Comparison of ENCODE assay signal across 21 cellular contexts in the genomic region with DNA sequence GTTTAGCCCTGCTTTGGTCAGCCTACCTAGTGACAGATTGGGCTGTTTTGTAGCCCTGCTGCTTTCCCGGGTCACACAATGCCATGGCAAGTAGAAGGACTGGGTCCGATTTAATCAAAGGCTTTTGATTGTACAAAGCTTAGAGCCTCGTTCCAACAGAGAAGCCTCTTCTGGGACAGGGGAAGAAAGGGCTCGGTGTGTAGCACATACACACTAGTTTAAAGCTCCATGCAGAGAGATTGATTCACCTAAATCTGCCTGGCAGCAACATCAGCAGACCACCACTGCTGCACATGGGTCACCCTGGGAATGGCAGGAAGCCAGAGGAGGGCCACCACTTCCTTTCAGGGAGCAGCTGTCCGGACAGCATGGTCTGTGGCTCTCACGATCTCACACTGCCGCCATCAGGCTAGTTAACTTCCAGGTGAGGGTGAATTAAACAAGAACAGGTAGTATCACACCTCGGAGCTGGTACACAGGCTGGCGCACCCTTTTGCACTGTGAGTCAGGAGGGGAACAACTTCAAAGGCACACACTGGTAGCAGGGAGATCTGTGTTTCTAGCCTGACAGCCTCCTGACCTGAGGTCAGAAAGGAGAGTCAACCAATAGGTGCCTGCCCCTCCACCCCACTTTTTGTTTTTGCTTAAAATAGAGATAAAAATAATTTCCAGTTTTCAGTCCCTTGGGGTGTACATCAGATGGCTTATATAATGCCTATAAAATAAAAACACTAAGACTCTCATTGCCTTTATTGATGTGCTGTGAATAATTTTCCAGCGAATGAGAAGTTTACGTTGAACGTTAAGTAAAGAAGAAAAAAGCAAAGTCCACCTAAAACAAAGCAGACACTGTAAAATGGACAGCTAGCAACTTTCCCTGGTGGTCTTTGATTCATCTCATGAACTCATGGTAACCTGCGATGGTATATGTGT.
DNase-seq lines count a peak whose midpoint lies in the region; ATAC-seq, FAIRE-seq and TF ChIP-seq lines count a peak whose summit lies in the region.
"Had no signal": no experiment of that assay in that cellular context is flagged by ENCODE, and none has a peak within 500 bp of the region (broad histone marks: within the 10 kb centered on the region; RNA-seq: fewer than 3 reads in every experiment).

No MANE protein-coding gene starts in this region.

- intact Hi-C loops in left lung (cut with DNase I) = no loop called here
- intact Hi-C loops in activated T-helper 2 cell treated with anti-CD3 and anti-CD28 coated beads, Interferon-gamma antibody, Interleukin-2, Interleukin-4, amounts not matched to agents 10 μg/mL and 5 μg/mL and 100 μg/mL, durations not matched to agents 14 hours and 24 hours and 36 hours (cut with micrococcal nuclease) = no loop called here

- H3K9me3 ChIP-seq in SK-N-SH (no peaks in the 10 kb centered on the region), astrocyte (ENCODE audit: insufficient read depth, low read depth, low read length) (no peaks in the 10 kb centered on the region), left lung (no peaks in the 10 kb centered on the region)
- H3K9me3 ChIP-seq: esophagus muscularis mucosa, neutrophil, thoracic aorta had no signal

- no peak for TF ChIP-seq RAD21 in SK-N-SH (IDR thresholded peaks at IDR 0.05; ENCODE audit: low read length)

- DNase-seq in SK-N-SH (peak; percentile 27), LoVo (ENCODE audit: low spot score) (peak; percentile 6), astrocyte (ENCODE audit: low read depth) (no peak), retina (peak; percentile 45), left lung (no peak)
- no peak for DNase-seq in activated T-helper 2 cell treated with anti-CD3 and anti-CD28 coated beads, Interferon-gamma antibody, Interleukin-2, Interleukin-4, amounts not matched to agents 10 μg/mL and 5 μg/mL and 100 μg/mL, durations not matched to agents 14 hours and 24 hours and 36 hours (ENCODE audit: low spot score)
- DNase-seq: activated gamma-delta T cell treated with Interleukin-2 at 50 U/mL for 16 hours; amygdala; CD4-positive, alpha-beta T cell; DND-41; GM23248; NCI-H1417; NCI-H774; stimulated activated CD4-positive, alpha-beta T cell treated with anti-CD3 and anti-CD28 coated beads, Interleukin-15, amount 100 ng/mL, for 24 hours had no signal

- H3K4me2 ChIP-seq in SK-N-SH (no peak overlapping the region), astrocyte (ENCODE audit: low read length) (peak overlapping the region; percentile 12)

- H3K9ac ChIP-seq in SK-N-SH (no peak overlapping the region), astrocyte (ENCODE audit: low read length) (no peak overlapping the region)
- H3K9ac ChIP-seq: GM23248 had no signal

- ATAC-seq in SK-N-SH treated with all-trans-retinoic acid at 6 μM for 48 hours (no peak), GM19467 (IDR thresholded peaks at IDR 0.05; ENCODE audit: unreplicated experiment) (no peak), left lung (no peak)
- ATAC-seq: left lobe of liver had no signal

- H3K36me3 ChIP-seq in SK-N-SH (replicated peaks in 1 of 2; ENCODE audit: control insufficient read depth in 1 of 2, insufficient read depth in 2 of 2, low read length in 1 of 2) (no peaks in the 10 kb centered on the region), astrocyte (ENCODE audit: insufficient read depth, low read length) (no peaks in the 10 kb centered on the region), left lung (no peaks in the 10 kb centered on the region)
- H3K36me3 ChIP-seq: esophagus muscularis mucosa, neutrophil, thoracic aorta had no signal

- H3K4me1 ChIP-seq in SK-N-SH (ENCODE audit: control insufficient read depth in 1 of 2, insufficient read depth in 2 of 2, low read depth in 1 of 2, low read length in 1 of 2) = peaks cover 0 to 7% of the 10 kb centered on the region in 2 experiments; a peak in 1 of 4 replicates
- no peaks in the 10 kb centered on the region for H3K4me1 ChIP-seq in astrocyte (ENCODE audit: insufficient read depth, low read length)
- no peaks in the 10 kb centered on the region for H3K4me1 ChIP-seq in left lung
- H3K4me1 ChIP-seq: esophagus muscularis mucosa had no signal

- no peak for TF ChIP-seq EP300 in SK-N-SH (IDR thresholded peaks at IDR 0.05; ENCODE audit: borderline replicate concordance in 1 of 2, low read depth in 1 of 2, low read length in 1 of 2)

- POLR2A ChIA-PET in SK-N-SH (lab: Yijun Ruan, JAX) = interaction anchor here (1.5 kb wide), 1 partner anchor 14 kb away, joined by 3 read pairs; no protein-coding TSS in a partner anchor

- H2AFZ ChIP-seq in SK-N-SH (ENCODE audit: low read depth) (no peak overlapping the region), astrocyte (ENCODE audit: low read depth, low read length) (no peak overlapping the region)
- H2AFZ ChIP-seq: GM23248 had no signal

- H3F3A ChIP-seq in SK-N-SH (replicated peaks; ENCODE audit: insufficient read depth) = no peaks in the 10 kb centered on the region

- no peak overlapping the region for H3K4me3 ChIP-seq in SK-N-SH (ENCODE audit: low read depth in 2 of 2, low read length in 1 of 2)
- no peak overlapping the region for H3K4me3 ChIP-seq in astrocyte (ENCODE audit: insufficient read depth, low read depth, low read length)
- no peak overlapping the region for H3K4me3 ChIP-seq in left lung
- H3K4me3 ChIP-seq: esophagus muscularis mucosa, GM23248, thoracic aorta had no signal

- H3K27ac ChIP-seq in SK-N-SH (ENCODE audit: low read depth in 2 of 2, low read length in 1 of 2) = no peak overlapping the region
- H3K27ac ChIP-seq in astrocyte (ENCODE audit: low read depth, low read length) = no peak overlapping the region
- no peak overlapping the region for H3K27ac ChIP-seq in left lung
- H3K27ac ChIP-seq: esophagus muscularis mucosa, GM23248, neutrophil, RWPE1, thoracic aorta had no signal

- H4K20me1 ChIP-seq in SK-N-SH (ENCODE audit: insufficient read depth) = no peaks in the 10 kb centered on the region
- no peaks in the 10 kb centered on the region for H4K20me1 ChIP-seq in astrocyte (ENCODE audit: insufficient read depth, low read length)

- no peak overlapping the region for H3K4me3 Mint-ChIP-seq in astrocyte (ENCODE audit: unreplicated experiment)
- H3K4me3 Mint-ChIP-seq in activated T-helper 2 cell treated with anti-CD3 and anti-CD28 coated beads, Interferon-gamma antibody, Interleukin-2, Interleukin-4, amounts not matched to agents 10 μg/mL and 5 μg/mL and 100 μg/mL, durations not matched to agents 14 hours and 24 hours and 36 hours (ENCODE audit: low read depth) = no peak overlapping the region
- H3K4me3 Mint-ChIP-seq: CD4-positive, alpha-beta T cell had no signal

- no peaks in the 10 kb centered on the region for H3K36me3 Mint-ChIP-seq in astrocyte (ENCODE audit: low read depth, unreplicated experiment)
- H3K36me3 Mint-ChIP-seq in activated T-helper 2 cell treated with anti-CD3 and anti-CD28 coated beads, Interferon-gamma antibody, Interleukin-2, Interleukin-4, amounts not matched to agents 10 μg/mL and 5 μg/mL and 100 μg/mL, durations not matched to agents 14 hours and 24 hours and 36 hours (ENCODE audit: low read depth) = no peaks in the 10 kb centered on the region

- H3K9me3 Mint-ChIP-seq in astrocyte (ENCODE audit: unreplicated experiment) = no peaks in the 10 kb centered on the region
- H3K9me3 Mint-ChIP-seq in activated T-helper 2 cell treated with anti-CD3 and anti-CD28 coated beads, Interferon-gamma antibody, Interleukin-2, Interleukin-4, amounts not matched to agents 10 μg/mL and 5 μg/mL and 100 μg/mL, durations not matched to agents 14 hours and 24 hours and 36 hours = no peaks in the 10 kb centered on the region
- H3K9me3 Mint-ChIP-seq: CD4-positive, alpha-beta T cell had no signal

- H3K27me3 ChIP-seq in SK-N-SH (ENCODE audit: insufficient read depth) = no peaks in the 10 kb centered on the region; the same call in 1 of the 2 replicates
- peaks cover 4% of the 10 kb centered on the region for H3K27me3 ChIP-seq in astrocyte (ENCODE audit: insufficient read depth, low read length)
- H3K27me3 ChIP-seq in left lung = no peaks in the 10 kb centered on the region

- H3K27me3 Mint-ChIP-seq in astrocyte (ENCODE audit: low read depth, unreplicated experiment) = peaks cover 6% of the 10 kb centered on the region
- peaks cover 8% of the 10 kb centered on the region for H3K27me3 Mint-ChIP-seq in activated T-helper 2 cell treated with anti-CD3 and anti-CD28 coated beads, Interferon-gamma antibody, Interleukin-2, Interleukin-4, amounts not matched to agents 10 μg/mL and 5 μg/mL and 100 μg/mL, durations not matched to agents 14 hours and 24 hours and 36 hours (ENCODE audit: low read depth)

- H3K79me2 ChIP-seq in SK-N-SH (ENCODE audit: insufficient read depth) (no peaks in the 10 kb centered on the region), astrocyte (ENCODE audit: insufficient read depth, low read length) (no peaks in the 10 kb centered on the region)

- FAIRE-seq in astrocyte (lab: Jason Lieb, UNC) = no peak

- 76% methylated on average over 13 of the region's 13 CpGs for WGBS in SK-N-SH (ENCODE audit: low lambda C conversion rate)

- no peak overlapping the region for H3K27ac Mint-ChIP-seq in astrocyte (ENCODE audit: unreplicated experiment)
- no peak overlapping the region for H3K27ac Mint-ChIP-seq in activated T-helper 2 cell treated with anti-CD3 and anti-CD28 coated beads, Interferon-gamma antibody, Interleukin-2, Interleukin-4, amounts not matched to agents 10 μg/mL and 5 μg/mL and 100 μg/mL, durations not matched to agents 14 hours and 24 hours and 36 hours
- H3K27ac Mint-ChIP-seq: CD4-positive, alpha-beta T cell had no signal

- no peaks in the 10 kb centered on the region for H3K9me2 ChIP-seq in SK-N-SH

- no peak for TF ChIP-seq CTCF in SK-N-SH (IDR thresholded peaks at IDR 0.05)
- TF ChIP-seq CTCF in astrocyte (IDR thresholded peaks at IDR 0.05; ENCODE audit: insufficient read depth, low read depth, low read length) = no peak
- no peak for TF ChIP-seq CTCF in left lung (IDR thresholded peaks at IDR 0.05)

- CTCF ChIA-PET in SK-N-SH (lab: Yijun Ruan, JAX) = interaction anchor here (1.3 kb wide), 1 partner anchor 14 kb away, joined by 4 read pairs; no protein-coding TSS in a partner anchor

- no peaks in the 10 kb centered on the region for H3K4me1 Mint-ChIP-seq in astrocyte (ENCODE audit: low read depth, unreplicated experiment)
- no peaks in the 10 kb centered on the region for H3K4me1 Mint-ChIP-seq in activated T-helper 2 cell treated with anti-CD3 and anti-CD28 coated beads, Interferon-gamma antibody, Interleukin-2, Interleukin-4, amounts not matched to agents 10 μg/mL and 5 μg/mL and 100 μg/mL, durations not matched to agents 14 hours and 24 hours and 36 hours (ENCODE audit: low read depth)

TF ChIP-seq in SK-N-SH, 30 proteins besides CTCF, POLR2A, EP300 and RAD21 (continues in another document):
- TF ChIP-seq SMC3 (IDR thresholded peaks at IDR 0.05; ENCODE audit: low read depth, low read length) (no peak), NRF1 (IDR thresholded peaks at IDR 0.05; ENCODE audit: low read depth, low read length) (no peak)

Comparison
In these comparisons a context has a peak if more than half of its experiments do, and no peak if none do; other contexts are left out.
1. DNase-seq: peak in SK-N-SH (single experiment), LoVo (single experiment) and retina (single experiment); none in astrocyte (single experiment), left lung (0 of 2) and activated T-helper 2 cell treated with anti-CD3 and anti-CD28 coated beads, Interferon-gamma antibody, Interleukin-2, Interleukin-4, amounts not matched to agents 10 μg/mL and 5 μg/mL and 100 μg/mL, durations not matched to agents 14 hours and 24 hours and 36 hours (single experiment).